Comparison of ENCODE assay signal across 10 cellular contexts in the genomic region with DNA sequence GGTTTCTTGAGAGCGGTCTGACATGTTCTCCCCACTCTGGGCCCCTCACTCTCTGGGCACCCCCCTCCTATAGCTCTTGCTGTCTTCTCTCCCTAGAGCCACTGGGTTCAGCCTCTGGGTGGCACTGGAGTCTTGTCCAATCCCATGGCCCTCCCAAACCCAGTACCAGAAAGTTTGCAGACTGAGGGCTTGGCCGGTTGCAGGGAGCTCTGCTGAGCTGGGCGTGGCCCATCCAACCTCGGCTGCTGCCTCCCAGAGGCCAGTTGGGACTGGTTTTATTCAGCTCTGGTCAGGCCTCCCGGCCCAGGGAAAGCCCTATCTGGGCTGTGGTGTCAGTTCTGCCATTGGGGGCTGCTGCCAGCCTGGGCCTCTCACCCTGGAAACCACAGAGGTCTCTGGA. TPM values are rescaled to one million over a fixed set of nuclear protein-coding genes. Genes with fewer than 3 reads are reported as not detected.
DNase-seq lines count a peak whose midpoint lies in the region; ATAC-seq and TF ChIP-seq lines count a peak whose summit lies in the region.
"Had no signal": no experiment of that assay in that cellular context is flagged by ENCODE, and none has a peak within 500 bp of the region (broad histone marks: within the 10 kb centered on the region; RNA-seq: fewer than 3 reads in every experiment).

No MANE protein-coding gene starts in this region.

- H4K20me1 ChIP-seq in fibroblast of lung (ENCODE audit: control insufficient read depth, extremely low read depth, insufficient read depth, low read length), result no peaks in the 10 kb centered on the region
- peaks cover 5% of the 10 kb centered on the region for H4K20me1 ChIP-seq in osteoblast (ENCODE audit: insufficient read depth, low read length)

- POLR2A ChIA-PET in Panc1 (lab: Charles Lee), result no interaction called here
- POLR2A ChIA-PET in activated CD4-positive, alpha-beta T cell treated with anti-CD3 and anti-CD28 coated beads, Interleukin-2, amount 10 ng/mL, durations not matched to agents 7 days and 5 days (lab: Charles Lee), result no interaction called here

- no peak overlapping the region for H3K27ac Mint-ChIP-seq in activated CD4-positive, alpha-beta T cell treated with anti-CD3 and anti-CD28 coated beads, Interleukin-2, amount 10 ng/mL, durations not matched to agents 7 days and 5 days
- H3K27ac Mint-ChIP-seq: nephron had no signal

- BruUV-seq in Panc1 (replicated peaks; lab: Mats Ljungman, UMichigan), result no TSS peak

- no peaks in the 10 kb centered on the region for H3K9me3 ChIP-seq in Panc1 (ENCODE audit: control insufficient read depth, insufficient read depth, low read depth, low read length)
- no peaks in the 10 kb centered on the region for H3K9me3 ChIP-seq in fibroblast of lung (ENCODE audit: control insufficient read depth, insufficient read depth, low read depth, low read length)
- no peaks in the 10 kb centered on the region for H3K9me3 ChIP-seq in osteoblast (ENCODE audit: low read depth, low read length)
- no peaks in the 10 kb centered on the region for H3K9me3 ChIP-seq in sigmoid colon

- H3K4me1 ChIP-seq in Panc1 (ENCODE audit: control insufficient read depth, insufficient read depth, low read length) (no peaks in the 10 kb centered on the region), fibroblast of lung (ENCODE audit: control insufficient read depth, extremely low read depth, insufficient read depth, low read length) (no peaks in the 10 kb centered on the region), osteoblast (ENCODE audit: insufficient read depth, low read length) (no peaks in the 10 kb centered on the region), sigmoid colon (no peaks in the 10 kb centered on the region)

- H3K36me3 Mint-ChIP-seq in activated CD4-positive, alpha-beta T cell treated with anti-CD3 and anti-CD28 coated beads, Interleukin-2, amount 10 ng/mL, durations not matched to agents 7 days and 5 days (ENCODE audit: low read depth), result no peaks in the 10 kb centered on the region

- H3K4me3 Mint-ChIP-seq in activated CD4-positive, alpha-beta T cell treated with anti-CD3 and anti-CD28 coated beads, Interleukin-2, amount 10 ng/mL, durations not matched to agents 7 days and 5 days, result no peak overlapping the region
- H3K4me3 Mint-ChIP-seq: central memory CD8-positive, alpha-beta T cell; nephron had no signal

- DNase-seq in DMS53 (lab: John Stamatoyannopoulos, UW) (peak; percentile 16), DMS53 treated with DMSO at 0.1 percent for 48 hours (lab: John Stamatoyannopoulos, UW; ENCODE audit: unreplicated experiment) (no peak), Panc1 (ENCODE audit: low read depth, low spot score) (no peak), fibroblast of lung (ENCODE audit: low read depth in 2 of 2) (peak; percentile 31 to 81), osteoblast (ENCODE audit: insufficient read length, low spot score, missing footprints) (peak; percentile 94), sigmoid colon (no peak)
- no peak for DNase-seq in activated CD4-positive, alpha-beta T cell treated with anti-CD3 and anti-CD28 coated beads, Interleukin-2, amount 10 ng/mL, durations not matched to agents 7 days and 5 days

- CTCF ChIA-PET in Panc1 (lab: Charles Lee), result no interaction called here
- CTCF ChIA-PET in activated CD4-positive, alpha-beta T cell treated with anti-CD3 and anti-CD28 coated beads, Interleukin-2, amount 10 ng/mL, durations not matched to agents 7 days and 5 days (lab: Charles Lee), result no interaction called here

- H3K9me3 Mint-ChIP-seq in activated CD4-positive, alpha-beta T cell treated with anti-CD3 and anti-CD28 coated beads, Interleukin-2, amount 10 ng/mL, durations not matched to agents 7 days and 5 days, result no peaks in the 10 kb centered on the region
- H3K9me3 Mint-ChIP-seq: central memory CD8-positive, alpha-beta T cell; nephron had no signal

- H3K4me2 ChIP-seq in fibroblast of lung (ENCODE audit: extremely low read depth, insufficient read depth, low read length) (no peak overlapping the region), osteoblast (ENCODE audit: insufficient read depth, low read length) (no peak overlapping the region)

- no peaks in the 10 kb centered on the region for H3K36me3 ChIP-seq in Panc1 (ENCODE audit: control insufficient read depth, insufficient read depth, low read length)
- H3K36me3 ChIP-seq in fibroblast of lung (ENCODE audit: control insufficient read depth, insufficient read depth, low read length), result peaks cover 32% of the 10 kb centered on the region
- H3K36me3 ChIP-seq in osteoblast (ENCODE audit: insufficient read depth, low read length), result peaks cover 92% of the 10 kb centered on the region
- no peaks in the 10 kb centered on the region for H3K36me3 ChIP-seq in sigmoid colon

- H3K79me2 ChIP-seq in fibroblast of lung (ENCODE audit: control insufficient read depth, insufficient read depth, low read length) (no peaks in the 10 kb centered on the region), osteoblast (ENCODE audit: insufficient read depth, low read length) (peaks cover 2% of the 10 kb centered on the region)

- TF ChIP-seq EP300 in sigmoid colon (IDR thresholded peaks at IDR 0.05), result no peak

- H3K27me3 ChIP-seq in Panc1 (ENCODE audit: control insufficient read depth, insufficient read depth, low read length), result no peaks in the 10 kb centered on the region
- no peaks in the 10 kb centered on the region for H3K27me3 ChIP-seq in fibroblast of lung (ENCODE audit: control insufficient read depth, insufficient read depth, low read length)
- H3K27me3 ChIP-seq in osteoblast (ENCODE audit: insufficient read depth, low read length), result no peaks in the 10 kb centered on the region
- no peaks in the 10 kb centered on the region for H3K27me3 ChIP-seq in sigmoid colon

- no peak overlapping the region for H3K27ac ChIP-seq in Panc1 (ENCODE audit: low read length)
- H3K27ac ChIP-seq in fibroblast of lung (ENCODE audit: insufficient read depth, low read length), result peak overlapping the region; percentile 40
- peak overlapping the region; percentile 48 for H3K27ac ChIP-seq in osteoblast (ENCODE audit: low read depth, low read length)
- no peak overlapping the region for H3K27ac ChIP-seq in sigmoid colon

- TF ChIP-seq POLR2A in sigmoid colon (IDR thresholded peaks at IDR 0.05), result no peak

- H3K9ac ChIP-seq in fibroblast of lung (ENCODE audit: insufficient read depth, low read length), result no peak overlapping the region

- H3K4me3 ChIP-seq in Panc1 (ENCODE audit: low read depth in 2 of 2, low read length in 2 of 2) (no peak overlapping the region), fibroblast of lung (replicated peaks in 1 of 4; ENCODE audit: control extremely low read depth in 1 of 4, insufficient read depth in 1 of 4, low read depth in 3 of 4, low read length in 4 of 4) (no peak overlapping the region), osteoblast (ENCODE audit: insufficient read depth, low read length) (no peak overlapping the region), sigmoid colon (no peak overlapping the region)

- intact Hi-C loops in Panc1 (cut with micrococcal nuclease; ENCODE audit: unreplicated experiment), result no loop called here
- intact Hi-C loops in sigmoid colon (cut with DNase I), result no loop called here

- H3K27me3 Mint-ChIP-seq in activated CD4-positive, alpha-beta T cell treated with anti-CD3 and anti-CD28 coated beads, Interleukin-2, amount 10 ng/mL, durations not matched to agents 7 days and 5 days, result no peaks in the 10 kb centered on the region

- in situ Hi-C loops in Panc1 (cut with HindIII; ENCODE audit: low pct_unique_long_range_greater_than_20kb, low sequenced_read_pairs), result no loop called here

- H3K4me1 Mint-ChIP-seq in activated CD4-positive, alpha-beta T cell treated with anti-CD3 and anti-CD28 coated beads, Interleukin-2, amount 10 ng/mL, durations not matched to agents 7 days and 5 days, result peaks cover 6% of the 10 kb centered on the region
- H3K4me1 Mint-ChIP-seq: central memory CD8-positive, alpha-beta T cell had no signal

- no peak for TF ChIP-seq CTCF in Panc1 (IDR thresholded peaks at IDR 0.05)
- peak; percentile 19 to 52 for TF ChIP-seq CTCF in fibroblast of lung (conservative IDR thresholded peaks at IDR 0.05 in 1 of 2, IDR thresholded peaks at IDR 0.05 in 1 of 2; ENCODE audit: low read depth in 1 of 2, low read length in 2 of 2)
- peak; percentile 8 for TF ChIP-seq CTCF in osteoblast (IDR thresholded peaks at IDR 0.05; ENCODE audit: extremely low read depth, low read depth, low read length)
- no peak for TF ChIP-seq CTCF in sigmoid colon (IDR thresholded peaks at IDR 0.05)

- ATAC-seq in Panc1, result peak; percentile 50
- ATAC-seq in GM21423 (IDR thresholded peaks at IDR 0.05; ENCODE audit: unreplicated experiment), result no peak

- H2AFZ ChIP-seq in fibroblast of lung (ENCODE audit: low read length) (no peak overlapping the region), osteoblast (ENCODE audit: low read length) (no peak overlapping the region)

- WGBS in sigmoid colon, 2 donors, result 27 to 57% methylated on average over 5 of the region's 5 CpGs

RNA-seq across cellular contexts. Expression of a gene that starts 37.9 kb away (rescaled TPM):
- total RNA-seq in Panc1 (2021; ENCODE audit: unreplicated experiment), result 26.1 TPM
- 23.0 TPM for polyA plus RNA-seq in Panc1 (2012; ENCODE audit: insufficient read length)
- 11.7 and 17.7 TPM in 2 replicates for total RNA-seq in fibroblast of lung
- 32.1 and 35.5 TPM in 2 replicates for polyA plus RNA-seq in fibroblast of lung
- 16.6 and 24.9 TPM in 2 replicates for polyA plus RNA-seq in fibroblast of lung (2012)
- 1.7 and 3.4 TPM in 2 replicates for polyA minus RNA-seq in fibroblast of lung (ENCODE audit: low replicate concordance)
- total RNA-seq in osteoblast, result 8.7 and 18.6 TPM in 2 replicates
- total RNA-seq in activated CD4-positive, alpha-beta T cell treated with anti-CD3 and anti-CD28 coated beads, Interleukin-2, amount 10 ng/mL, durations not matched to agents 7 days and 5 days, result 10 to 100 TPM; 30.1 to 30.4 TPM
- 10 to 100 TPM in 3 of 4 donors, 1 to 10 TPM in 1; 8.6 to 15.7 (median 12.0) TPM for total RNA-seq in sigmoid colon
- polyA plus RNA-seq in sigmoid colon, result 10 to 100 TPM; 24.2 to 59.0 (median 27.0) TPM

RNA-seq across cellular contexts. Expression of a gene that starts 38.4 kb away (rescaled TPM):
- total RNA-seq in Panc1 (2021; ENCODE audit: unreplicated experiment) (141 TPM), fibroblast of lung (238 and 363 TPM in 2 replicates), osteoblast (266 and 291 TPM in 2 replicates), sigmoid colon (100 to 1,000 TPM; 182 to 273 (median 215) TPM)
- 191 TPM for polyA plus RNA-seq in Panc1 (2012; ENCODE audit: insufficient read length)
- polyA plus RNA-seq in fibroblast of lung (275 and 299 TPM in 2 replicates), sigmoid colon (100 to 1,000 TPM; 176 to 251 (median 230) TPM)
- 511 and 584 TPM in 2 replicates for polyA plus RNA-seq in fibroblast of lung (2012)
- 369 and 443 TPM in 2 replicates for polyA minus RNA-seq in fibroblast of lung (ENCODE audit: low replicate concordance)
- 10 to 100 TPM; 54.1 to 74.1 TPM for total RNA-seq in activated CD4-positive, alpha-beta T cell treated with anti-CD3 and anti-CD28 coated beads, Interleukin-2, amount 10 ng/mL, durations not matched to agents 7 days and 5 days

Comparison
In these comparisons a context has a peak if more than half of its experiments do, and no peak if none do; other contexts are left out.
1. DNase-seq: peak in DMS53 (single experiment), fibroblast of lung (2 of 2) and osteoblast (single experiment); none in DMS53 treated with DMSO at 0.1 percent for 48 hours (single experiment), Panc1 (single experiment), activated CD4-positive, alpha-beta T cell treated with anti-CD3 and anti-CD28 coated beads, Interleukin-2, amount 10 ng/mL, durations not matched to agents 7 days and 5 days (single experiment) and sigmoid colon (single experiment).
2. H3K27ac ChIP-seq: peak in fibroblast of lung (single experiment) and osteoblast (single experiment); none in Panc1 (single experiment) and sigmoid colon (0 of 4).
3. CTCF ChIP-seq: peak in fibroblast of lung (2 of 2) and osteoblast (single experiment); none in Panc1 (single experiment) and sigmoid colon (0 of 4).